In the genomic region with DNA sequence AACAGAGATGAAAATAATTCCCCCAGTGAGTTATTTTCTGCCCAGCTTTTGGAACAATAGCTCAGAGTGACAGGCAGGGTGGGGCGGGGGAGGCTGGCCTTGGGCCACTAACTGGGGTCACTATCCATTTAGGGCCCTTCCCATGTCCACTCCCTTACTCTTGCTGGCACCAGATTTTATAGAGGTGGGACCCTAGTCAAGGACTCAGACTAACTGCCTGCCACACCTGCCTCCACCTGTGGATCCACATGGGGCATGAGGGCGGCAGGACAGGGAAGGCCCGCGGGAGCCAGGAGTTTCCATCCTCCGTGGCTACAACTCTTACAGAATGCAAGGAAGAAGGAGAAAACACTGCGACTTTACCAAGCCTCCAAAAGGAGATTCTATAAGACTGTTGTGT, we compare ENCODE assay signal across 18 cellular contexts. TPM values are rescaled to one million over a fixed set of nuclear protein-coding genes. Genes with fewer than 3 reads are reported as not detected.
DNase-seq lines count a peak whose midpoint lies in the region; ATAC-seq and TF ChIP-seq lines count a peak whose summit lies in the region.
"Had no signal": no experiment of that assay in that cellular context is flagged by ENCODE, and none has a peak within 500 bp of the region (broad histone marks: within the 10 kb centered on the region; RNA-seq: fewer than 3 reads in every experiment).

No MANE protein-coding gene starts in this region.

- H3K27me3 Mint-ChIP-seq in MCF 10A (ENCODE audit: insufficient read depth, unreplicated experiment) (no peaks in the 10 kb centered on the region), T-helper 17 cell (no peaks in the 10 kb centered on the region)

- in situ Hi-C loops in transverse colon (cut with MboI; ENCODE audit: low pct_ligation_motif_present in 1 of 4, low pct_unique_long_range_greater_than_20kb in 1 of 4, low sequenced_read_pairs in 3 of 4), result no loop called here

- no peak overlapping the region for H3K4me3 ChIP-seq in breast epithelium
- no peak overlapping the region for H3K4me3 ChIP-seq in mucosa of rectum (ENCODE audit: low read length in 2 of 2)
- no peak overlapping the region for H3K4me3 ChIP-seq in transverse colon
- H3K4me3 ChIP-seq: K562, SJSA1 had no signal

- no peak for TF ChIP-seq POLR2A in breast epithelium (IDR thresholded peaks at IDR 0.05)
- TF ChIP-seq POLR2A in transverse colon (IDR thresholded peaks at IDR 0.05), result no peak

- H3K9ac ChIP-seq in mucosa of rectum (ENCODE audit: low read depth in 1 of 2, low read length in 2 of 2), result no peak overlapping the region

- H3K36me3 ChIP-seq in breast epithelium (no peaks in the 10 kb centered on the region), mucosa of rectum (ENCODE audit: control insufficient read depth in 2 of 2, insufficient read depth in 2 of 2, low read length in 2 of 2) (peaks cover 9 to 30% of the 10 kb centered on the region in 2 donors), transverse colon (no peaks in the 10 kb centered on the region)
- H3K36me3 ChIP-seq: SJSA1 had no signal

- H3K27ac Mint-ChIP-seq in MCF 10A (ENCODE audit: low read depth, unreplicated experiment) (no peak overlapping the region), T-helper 17 cell (peak overlapping the region; percentile 60)
- H3K27ac Mint-ChIP-seq: CD8-positive, alpha-beta memory T cell had no signal

- H3K9me3 Mint-ChIP-seq in MCF 10A (ENCODE audit: unreplicated experiment), result no peaks in the 10 kb centered on the region
- H3K9me3 Mint-ChIP-seq: CD8-positive, alpha-beta memory T cell had no signal

- TF ChIP-seq EP300 in transverse colon (IDR thresholded peaks at IDR 0.05; ENCODE audit: low read depth), result no peak

- no peak for DNase-seq in breast epithelium (ENCODE audit: low spot score in 2 of 2)
- DNase-seq in MCF 10A (ENCODE audit: unreplicated experiment), result no peak
- DNase-seq in T-helper 17 cell, result no peak
- DNase-seq in transverse colon, result peak; percentile 66
- no peak for DNase-seq in superior temporal gyrus (ENCODE audit: extremely low spot score)
- no peak for DNase-seq in OCI-M2 (lab: John Stamatoyannopoulos, UW; ENCODE audit: unreplicated experiment)
- DNase-seq in activated CD8-positive, alpha-beta memory T cell treated with anti-CD3 and anti-CD28 coated beads, Interleukin-2, amount 50 U/mL, for 4 hours, result no peak
- DNase-seq: C1 segment of cervical spinal cord; CD8-positive, alpha-beta memory T cell; DMS53; GOT3; NCI-H1417 treated with DMSO at 0.1 percent for 48 hours; NCI-H187 treated with DMSO at 0.1 percent for 48 hours; NCI-H226; NCI-H524 treated with DMSO at 0.1 percent for 48 hours had no signal

- H3K4me1 Mint-ChIP-seq in MCF 10A (ENCODE audit: insufficient read depth, unreplicated experiment) (peaks cover 33% of the 10 kb centered on the region), T-helper 17 cell (peaks cover 7% of the 10 kb centered on the region)

- H3K4me1 ChIP-seq in breast epithelium, result peaks cover 4 to 19% of the 10 kb centered on the region in 2 donors
- peaks cover 40 to 61% of the 10 kb centered on the region in 2 donors for H3K4me1 ChIP-seq in mucosa of rectum (ENCODE audit: control insufficient read depth in 2 of 2, insufficient read depth in 2 of 2, low read length in 2 of 2)
- H3K4me1 ChIP-seq in transverse colon, result peaks cover 3 to 56% (median 36%) of the 10 kb centered on the region in 4 donors
- H3K4me1 ChIP-seq: SJSA1 had no signal

- CTCF ChIA-PET in MCF 10A (lab: Yijun Ruan, JAX), result interaction anchor here (0.6 to 2.4 kb wide), 12 partner anchors 9 to 152 kb away, joined by 3 to 10 read pairs (median 4); a partner anchor contains a TSS

- H3K36me3 Mint-ChIP-seq in MCF 10A (ENCODE audit: insufficient read depth, unreplicated experiment) (peaks cover 26% of the 10 kb centered on the region), T-helper 17 cell (ENCODE audit: low read depth) (no peaks in the 10 kb centered on the region)
- H3K36me3 Mint-ChIP-seq: CD8-positive, alpha-beta memory T cell had no signal

- no peaks in the 10 kb centered on the region for H3K27me3 ChIP-seq in breast epithelium
- H3K27me3 ChIP-seq in mucosa of rectum (ENCODE audit: control insufficient read depth in 2 of 2, insufficient read depth in 2 of 2, low read length in 2 of 2), result no peaks in the 10 kb centered on the region
- no peaks in the 10 kb centered on the region for H3K27me3 ChIP-seq in transverse colon
- H3K27me3 ChIP-seq: SJSA1 had no signal

- TF ChIP-seq CTCF in breast epithelium (IDR thresholded peaks at IDR 0.05) (no peak), MCF 10A (IDR thresholded peaks at IDR 0.05; ENCODE audit: unreplicated experiment) (no peak), transverse colon (IDR thresholded peaks at IDR 0.05) (no peak)

- H3K27ac ChIP-seq in breast epithelium (peak overlapping the region; percentile 68 to 74), mucosa of rectum (ENCODE audit: low read depth in 2 of 2, low read length in 2 of 2) (peak overlapping the region; percentile 78 to 81), transverse colon (peak overlapping the region; percentile 64 to 70 (median 67))
- H3K27ac ChIP-seq: SJSA1 had no signal

- no peaks in the 10 kb centered on the region for H3K9me3 ChIP-seq in breast epithelium
- no peaks in the 10 kb centered on the region for H3K9me3 ChIP-seq in T-helper 17 cell (ENCODE audit: control insufficient read depth, low read length, poor library complexity, severe bottlenecking)
- H3K9me3 ChIP-seq in mucosa of rectum (ENCODE audit: control insufficient read depth in 2 of 2, low read length in 2 of 2), result no peaks in the 10 kb centered on the region
- no peaks in the 10 kb centered on the region for H3K9me3 ChIP-seq in transverse colon
- H3K9me3 ChIP-seq: SJSA1 had no signal

- intact Hi-C loops in breast epithelium (cut with DNase I; ENCODE audit: low total_unique reads), result no loop called here
- intact Hi-C loops in MCF 10A (cut with micrococcal nuclease), result no loop called here
- intact Hi-C loops in transverse colon (cut with DNase I; ENCODE audit: low total_unique reads), result no loop called here

- ATAC-seq in T-helper 17 cell, result no peak
- ATAC-seq: K562 had no signal

- no peak overlapping the region for H3K4me3 Mint-ChIP-seq in MCF 10A (ENCODE audit: unreplicated experiment)
- no peak overlapping the region for H3K4me3 Mint-ChIP-seq in T-helper 17 cell
- H3K4me3 Mint-ChIP-seq: CD8-positive, alpha-beta memory T cell had no signal

- POLR2A ChIA-PET in MCF 10A (lab: Yijun Ruan, JAX), result interaction anchor here (0.6 to 2.7 kb wide), 4 partner anchors 11 to 256 kb away, joined by 3 to 12 read pairs (median 4); a partner anchor contains a TSS

- WGBS in transverse colon (ENCODE audit: low coverage in 1 of 2), 2 donors, result 44 to 64% methylated on average over 4 to 6 of the region's 6 CpGs

- no TSS peak for BruUV-seq in MCF 10A (replicated peaks; lab: Mats Ljungman, UMichigan)

RNA-seq across cellular contexts. Expression of a gene that starts 10.1 kb away (rescaled TPM):
- total RNA-seq in breast epithelium (10 to 100 TPM in 2 of 3 donors, 1 to 10 TPM in 1; 1.6 to 41.7 (median 16.1) TPM), MCF 10A (2022) (22.3 and 23.4 TPM in 2 replicates), T-helper 17 cell (1 to 10 TPM; 1.8 to 4.5 TPM), transverse colon (100 to 1,000 TPM in 2 of 4 donors, 10 to 100 TPM in 2; 62.3 to 191 (median 117) TPM)
